ENCODE assay signal across 1 cellular context in the genomic region with DNA sequence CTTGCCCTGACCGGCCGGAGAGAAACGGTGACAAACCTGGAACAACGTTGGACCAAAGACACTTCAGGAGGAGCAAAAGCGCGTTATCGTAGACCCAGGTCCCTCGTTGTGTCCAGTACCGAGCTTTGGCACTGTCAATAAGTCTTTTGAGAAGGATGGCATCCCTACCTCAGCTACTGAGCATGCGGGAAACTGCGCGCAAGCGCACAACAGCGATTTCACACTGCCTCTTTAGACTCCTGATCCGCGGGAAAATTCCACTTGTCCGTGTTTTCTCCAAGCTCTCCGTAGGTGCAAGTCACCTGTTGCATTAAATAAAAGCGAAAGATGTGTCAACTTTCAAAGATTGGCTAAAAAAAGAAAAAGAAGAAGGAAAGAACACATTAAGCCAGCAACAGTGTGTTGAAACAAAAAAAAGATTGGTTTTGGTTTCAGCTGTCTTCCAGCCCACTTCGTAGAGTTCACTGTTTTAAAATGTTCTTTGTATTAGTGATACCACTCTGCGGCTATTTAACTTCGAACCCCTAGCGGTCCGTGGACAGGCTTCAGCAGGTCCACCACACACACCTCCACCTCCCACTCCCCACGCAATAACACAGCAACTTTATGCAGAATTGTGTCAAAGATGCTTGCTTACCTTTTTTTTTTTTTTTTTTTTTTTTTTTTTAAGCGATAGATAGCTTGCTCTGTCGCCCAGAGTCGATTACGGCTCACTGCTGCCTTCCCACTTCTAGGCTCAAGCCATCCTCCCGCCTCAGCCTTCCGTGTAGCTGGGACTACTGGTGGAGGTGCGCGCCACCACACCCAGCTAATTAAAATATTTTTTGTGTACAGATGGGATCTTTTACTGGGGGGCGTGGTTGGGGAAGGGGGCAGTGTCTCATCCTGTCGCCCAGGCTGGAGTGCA.
TF ChIP-seq lines count a peak whose summit lies in the region.

A gene with protein sequence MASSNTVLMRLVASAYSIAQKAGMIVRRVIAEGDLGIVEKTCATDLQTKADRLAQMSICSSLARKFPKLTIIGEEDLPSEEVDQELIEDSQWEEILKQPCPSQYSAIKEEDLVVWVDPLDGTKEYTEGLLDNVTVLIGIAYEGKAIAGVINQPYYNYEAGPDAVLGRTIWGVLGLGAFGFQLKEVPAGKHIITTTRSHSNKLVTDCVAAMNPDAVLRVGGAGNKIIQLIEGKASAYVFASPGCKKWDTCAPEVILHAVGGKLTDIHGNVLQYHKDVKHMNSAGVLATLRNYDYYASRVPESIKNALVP (minus strand): TSS at position 139 of the 907 bp plus-strand sequence. CDS start 9,942 bp downstream, outside the sequence.

TF ChIP-seq in H1, 55 proteins besides CTCF, POLR2A, EP300 and RAD21 (continued from another document):
- TF ChIP-seq FOSL1 (IDR thresholded peaks at IDR 0.05; ENCODE audit: insufficient read depth, low read depth, low read length) (no peak), SIRT6 (IDR thresholded peaks at IDR 0.05; ENCODE audit: low read length) (no peak), ZNF274 (IDR thresholded peaks at IDR 0.05; ENCODE audit: borderline replicate concordance, extremely low read depth, low read length) (no peak), SP1 (IDR thresholded peaks at IDR 0.05; ENCODE audit: low read depth, low read length) (peak; percentile 99)
- TF ChIP-seq, protein P1, sequence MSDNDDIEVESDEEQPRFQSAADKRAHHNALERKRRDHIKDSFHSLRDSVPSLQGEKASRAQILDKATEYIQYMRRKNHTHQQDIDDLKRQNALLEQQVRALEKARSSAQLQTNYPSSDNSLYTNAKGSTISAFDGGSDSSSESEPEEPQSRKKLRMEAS (IDR thresholded peaks at IDR 0.05): peak; percentile 44; the same call in 1 of the 2 replicates
